In the genomic region with DNA sequence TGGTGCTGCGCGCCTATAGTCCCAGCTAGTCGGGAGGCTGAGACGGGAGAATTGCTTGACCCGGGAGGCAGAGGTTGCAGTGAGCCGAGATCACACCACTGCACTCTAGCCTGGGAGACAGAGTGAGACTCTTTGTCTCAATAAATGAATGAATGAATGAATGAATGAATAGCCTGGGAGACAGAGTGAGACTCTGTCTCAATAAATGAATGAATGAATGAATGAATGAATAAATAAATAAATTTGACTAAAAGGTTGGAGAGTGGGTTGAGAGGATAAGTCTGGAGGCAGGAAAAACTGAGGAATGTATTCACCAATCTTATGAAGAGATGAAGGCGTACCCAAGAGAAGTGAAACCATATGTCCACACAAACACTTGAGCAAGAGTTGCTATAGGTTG, we compare ENCODE assay signal across 2 cellular contexts.
TF ChIP-seq lines count a peak whose summit lies in the region.

No MANE protein-coding gene starts in this region.

TF ChIP-seq in HepG2, 621 proteins besides CTCF, POLR2A, EP300 and RAD21:
- peak; percentile 74; the same call in 1 of the 2 replicates for TF ChIP-seq ZNF24 (IDR thresholded peaks at IDR 0.05)
- no peak for TF ChIP-seq ZNF747 (CRISPR knock-in tag; IDR thresholded peaks at IDR 0.05; ENCODE audit: borderline replicate concordance)
TF ChIP-seq in HepG2: peak in this region for 1.

TF ChIP-seq in GM12878, 131 proteins besides CTCF, POLR2A, EP300 and RAD21:
- TF ChIP-seq ETV6 (conservative IDR thresholded peaks at IDR 0.05 in 1 of 2, IDR thresholded peaks at IDR 0.05 in 1 of 2; ENCODE audit: borderline replicate concordance in 1 of 2, low read depth in 1 of 2) (no peak), ZNF24 (IDR thresholded peaks at IDR 0.05) (peak; percentile 63; the same call in 1 of the 2 replicates)
